In genomic region chr15:92277776-92278175, GRCh38 we compare ENCODE assay signal across 9 cellular contexts.
DNase-seq lines count a peak whose midpoint lies in the region; ATAC-seq, FAIRE-seq and TF ChIP-seq lines count a peak whose summit lies in the region.
"Had no signal": no experiment of that assay in that cellular context is flagged by ENCODE, and none has a peak within 500 bp of the region (broad histone marks: within the 10 kb centered on the region; RNA-seq: fewer than 3 reads in every experiment).

No MANE protein-coding gene starts in this region.

- ATAC-seq in pancreas = peak in 3 of 4 donors; percentile 55 to 61 (median 55)
- no peak for ATAC-seq in natural killer cell treated with Interleukin-12 subunit alpha and Interleukin-12 subunit beta and Interleukin-15 and Interleukin-18, amount 100 ng/mL, for 72 hours

- intact Hi-C loops in activated naive CD4-positive, alpha-beta T cell treated with anti-CD3 and anti-CD28 coated beads for 36 hours (cut with micrococcal nuclease) = loop anchor here (2.0 kb wide), 2 partner anchors 181 to 437 kb away; no protein-coding TSS in a partner anchor
- intact Hi-C loops in pancreas (cut with DNase I) = loop anchor here in 1 of 3 donors (10.0 kb wide), 1 partner anchor 437 kb away; no protein-coding TSS in a partner anchor

- H3K27me3 ChIP-seq in brain microvascular endothelial cell (replicated peaks) = no peaks in the 10 kb centered on the region
- no peaks in the 10 kb centered on the region for H3K27me3 ChIP-seq in pancreas

- H3K27ac Mint-ChIP-seq in activated naive CD4-positive, alpha-beta T cell treated with anti-CD3 and anti-CD28 coated beads for 36 hours = no peak overlapping the region
- H3K27ac Mint-ChIP-seq in immature natural killer cell = no peak overlapping the region
- H3K27ac Mint-ChIP-seq in natural killer cell treated with Interleukin-12 subunit alpha and Interleukin-12 subunit beta and Interleukin-15 and Interleukin-18, amount 100 ng/mL, for 72 hours = no peak overlapping the region

- H3K36me3 ChIP-seq in brain microvascular endothelial cell (replicated peaks) (no peaks in the 10 kb centered on the region), pancreas (no peaks in the 10 kb centered on the region)

- CTCF ChIA-PET in activated naive CD4-positive, alpha-beta T cell treated with anti-CD3 and anti-CD28 coated beads for 36 hours (lab: Charles Lee) = no interaction called here

- no peak overlapping the region for H3K4me3 Mint-ChIP-seq in activated naive CD4-positive, alpha-beta T cell treated with anti-CD3 and anti-CD28 coated beads for 36 hours
- no peak overlapping the region for H3K4me3 Mint-ChIP-seq in immature natural killer cell
- no peak overlapping the region for H3K4me3 Mint-ChIP-seq in natural killer cell treated with Interleukin-12 subunit alpha and Interleukin-12 subunit beta and Interleukin-15 and Interleukin-18, amount 100 ng/mL, for 72 hours

- no peak overlapping the region for H3K27ac ChIP-seq in brain microvascular endothelial cell
- no peak overlapping the region for H3K27ac ChIP-seq in pancreas
- H3K27ac ChIP-seq: skin epidermis had no signal

- no peak for FAIRE-seq in pancreas (lab: Jason Lieb, UNC)

- H3K4me1 ChIP-seq in pancreas = no peaks in the 10 kb centered on the region

- 0 to 58% methylated on average over 1 of the region's 1 CpG for WGBS in pancreas, 2 donors

- no peaks in the 10 kb centered on the region for H3K9me3 Mint-ChIP-seq in activated naive CD4-positive, alpha-beta T cell treated with anti-CD3 and anti-CD28 coated beads for 36 hours
- H3K9me3 Mint-ChIP-seq in immature natural killer cell = no peaks in the 10 kb centered on the region
- H3K9me3 Mint-ChIP-seq in natural killer cell treated with Interleukin-12 subunit alpha and Interleukin-12 subunit beta and Interleukin-15 and Interleukin-18, amount 100 ng/mL, for 72 hours = no peaks in the 10 kb centered on the region

- TF ChIP-seq RAD21 in Ishikawa (IDR thresholded peaks at IDR 0.05; ENCODE audit: low read depth) = 0 out of 2 replicates have a peak, but pooled peaks have one; percentile 12

- no peak for TF ChIP-seq EP300 in Ishikawa (IDR thresholded peaks at IDR 0.05; ENCODE audit: borderline replicate concordance)

- peak; percentile 30 for DNase-seq in activated naive CD4-positive, alpha-beta T cell treated with anti-CD3 and anti-CD28 coated beads for 36 hours
- no peak for DNase-seq in activated naive CD4-positive, alpha-beta T cell treated with Interleukin-2 at 50 U/mL for 16 hours
- DNase-seq in brain microvascular endothelial cell (peak; percentile 2), pancreas (peak in 1 of 6 donors; percentile 11), immature natural killer cell (no peak), mucosa of gallbladder (ENCODE audit: low spot score) (no peak)
- DNase-seq in natural killer cell treated with Interleukin-12 subunit alpha and Interleukin-12 subunit beta and Interleukin-15 and Interleukin-18, amount 100 ng/mL, for 72 hours (ENCODE audit: low spot score) = no peak

- no peaks in the 10 kb centered on the region for H3K4me1 Mint-ChIP-seq in activated naive CD4-positive, alpha-beta T cell treated with anti-CD3 and anti-CD28 coated beads for 36 hours (ENCODE audit: low read depth)
- no peaks in the 10 kb centered on the region for H3K4me1 Mint-ChIP-seq in immature natural killer cell
- no peaks in the 10 kb centered on the region for H3K4me1 Mint-ChIP-seq in natural killer cell treated with Interleukin-12 subunit alpha and Interleukin-12 subunit beta and Interleukin-15 and Interleukin-18, amount 100 ng/mL, for 72 hours (ENCODE audit: low read depth in 2 of 2)

- H3K4me3 ChIP-seq in brain microvascular endothelial cell (ENCODE audit: low read depth, low read length) = no peak overlapping the region
- H3K4me3 ChIP-seq in pancreas = no peak overlapping the region
- H3K4me3 ChIP-seq: skin epidermis had no signal

- in situ Hi-C loops in brain microvascular endothelial cell (cut with HindIII; ENCODE audit: low pct_ligation_motif_present, low sequenced_read_pairs) = no loop called here

- H3K9me3 ChIP-seq in pancreas = no peaks in the 10 kb centered on the region

- no peaks in the 10 kb centered on the region for H3K36me3 Mint-ChIP-seq in activated naive CD4-positive, alpha-beta T cell treated with anti-CD3 and anti-CD28 coated beads for 36 hours (ENCODE audit: low read depth)
- no peaks in the 10 kb centered on the region for H3K36me3 Mint-ChIP-seq in immature natural killer cell
- no peaks in the 10 kb centered on the region for H3K36me3 Mint-ChIP-seq in natural killer cell treated with Interleukin-12 subunit alpha and Interleukin-12 subunit beta and Interleukin-15 and Interleukin-18, amount 100 ng/mL, for 72 hours

- peak; percentile 45 for TF ChIP-seq CTCF in brain microvascular endothelial cell (IDR thresholded peaks at IDR 0.05; ENCODE audit: low read depth, low read length, missing control alignments)
- no peak for TF ChIP-seq CTCF in pancreas (IDR thresholded peaks at IDR 0.05)

- peaks cover 10% of the 10 kb centered on the region for H3K27me3 Mint-ChIP-seq in activated naive CD4-positive, alpha-beta T cell treated with anti-CD3 and anti-CD28 coated beads for 36 hours (ENCODE audit: low read depth)
- peaks cover 0 to 7% (median 2%) of the 10 kb centered on the region in 3 donors for H3K27me3 Mint-ChIP-seq in immature natural killer cell (ENCODE audit: low read depth in 3 of 3)
- peaks cover 24 to 59% of the 10 kb centered on the region in 2 donors for H3K27me3 Mint-ChIP-seq in natural killer cell treated with Interleukin-12 subunit alpha and Interleukin-12 subunit beta and Interleukin-15 and Interleukin-18, amount 100 ng/mL, for 72 hours

TF ChIP-seq in Ishikawa, 13 proteins besides CTCF, POLR2A, EP300 and RAD21:
- no peak for TF ChIP-seq CEBPB (IDR thresholded peaks at IDR 0.05)
- TF ChIP-seq ZBTB7A (IDR thresholded peaks at IDR 0.05; ENCODE audit: low read depth) = no peak
- TF ChIP-seq TCF12 (IDR thresholded peaks at IDR 0.05; ENCODE audit: low read depth) = no peak
- TF ChIP-seq YY1 (IDR thresholded peaks at IDR 0.05; ENCODE audit: low read depth) = no peak
- no peak for TF ChIP-seq FOXM1 (IDR thresholded peaks at IDR 0.05; ENCODE audit: borderline replicate concordance, low read depth)
- TF ChIP-seq TAF1 (IDR thresholded peaks at IDR 0.05; ENCODE audit: low read depth) = no peak
- no peak for TF ChIP-seq MAX (IDR thresholded peaks at IDR 0.05)
- TF ChIP-seq TEAD4 (IDR thresholded peaks at IDR 0.05) = no peak

Comparison
In these comparisons a context has a peak if more than half of its experiments do, and no peak if none do; other contexts are left out.
1. DNase-seq: peak in activated naive CD4-positive, alpha-beta T cell treated with anti-CD3 and anti-CD28 coated beads for 36 hours (single experiment) and brain microvascular endothelial cell (single experiment); none in activated naive CD4-positive, alpha-beta T cell treated with Interleukin-2 at 50 U/mL for 16 hours (single experiment), immature natural killer cell (0 of 3), natural killer cell treated with Interleukin-12 subunit alpha and Interleukin-12 subunit beta and Interleukin-15 and Interleukin-18, amount 100 ng/mL, for 72 hours (single experiment) and mucosa of gallbladder (single experiment).
2. ATAC-seq: peak in pancreas (3 of 4); none in natural killer cell treated with Interleukin-12 subunit alpha and Interleukin-12 subunit beta and Interleukin-15 and Interleukin-18, amount 100 ng/mL, for 72 hours (0 of 2).